Comparison of ENCODE assay signal across 8 cellular contexts in the genomic region with DNA sequence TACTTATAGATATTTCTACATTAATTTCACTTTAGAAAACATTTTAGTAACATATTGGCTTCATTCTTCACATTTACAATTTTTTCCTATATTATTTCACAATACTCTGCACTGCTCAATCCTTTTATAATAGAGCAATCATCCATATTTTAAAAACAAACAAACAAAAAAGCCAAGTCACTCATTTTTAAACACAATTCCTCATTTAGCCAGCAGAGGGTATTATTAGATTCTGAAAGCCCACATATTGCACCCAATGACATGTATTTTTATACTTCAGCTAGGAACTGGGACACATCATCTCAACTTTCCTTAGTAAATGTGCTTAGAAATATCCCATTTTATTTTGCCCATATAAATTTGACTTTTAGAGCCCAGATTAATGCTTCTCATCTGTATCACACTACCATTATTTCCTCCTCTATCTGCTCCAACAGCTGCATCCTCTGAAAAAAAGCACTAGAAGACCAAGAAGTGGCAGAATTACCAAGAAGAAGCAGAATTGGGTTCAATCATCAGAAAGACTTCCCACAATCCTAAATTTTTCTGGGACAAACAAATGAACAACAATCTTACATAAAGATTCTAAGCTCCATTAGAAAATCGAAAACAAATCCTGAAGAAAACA. TPM values are rescaled to one million over a fixed set of nuclear protein-coding genes. Genes with fewer than 3 reads are reported as not detected.
DNase-seq lines count a peak whose midpoint lies in the region; ATAC-seq and TF ChIP-seq lines count a peak whose summit lies in the region.

No MANE protein-coding gene starts in this region.

- TF ChIP-seq CTCF in CD14-positive monocyte (IDR thresholded peaks at IDR 0.05) (peak; percentile 67), HCT116 (IDR thresholded peaks at IDR 0.05 in 2 of 3, conservative IDR thresholded peaks at IDR 0.05 in 1 of 3; ENCODE audit: borderline replicate concordance in 1 of 3, insufficient read depth in 1 of 3, low read depth in 2 of 3, low read length in 2 of 3) (peak; percentile 48 to 64 (median 59))

- ATAC-seq in HCT116 (peak; percentile 67), Right ventricle myocardium superior (ENCODE audit: poor library complexity) (peak; percentile 68), HG03025 (IDR thresholded peaks at IDR 0.05; ENCODE audit: low FRiP score, unreplicated experiment) (no peak), GM18520 (IDR thresholded peaks at IDR 0.05; ENCODE audit: unreplicated experiment) (no peak), GM18873 (IDR thresholded peaks at IDR 0.05; ENCODE audit: low FRiP score, unreplicated experiment) (no peak)

- no peaks in the 10 kb centered on the region for H3K9me2 ChIP-seq in HCT116 (ENCODE audit: insufficient read depth)

- no peaks in the 10 kb centered on the region for H3K4me1 Mint-ChIP-seq in CD14-positive monocyte

- H3K27me3 Mint-ChIP-seq in CD14-positive monocyte (ENCODE audit: low read depth in 3 of 3): peaks cover 0 to 3% (median under 1%) of the 10 kb centered on the region in 3 donors

- TF ChIP-seq RAD21 in HCT116 (IDR thresholded peaks at IDR 0.05; ENCODE audit: low read depth): peak; percentile 71

- no peaks in the 10 kb centered on the region for H3K36me3 Mint-ChIP-seq in CD14-positive monocyte

- peak overlapping the region; percentile 58 for H3K4me2 ChIP-seq in HCT116 (ENCODE audit: low read length)

- no peak overlapping the region for H3K9ac ChIP-seq in HCT116 (ENCODE audit: low read length)

- no peak overlapping the region for H3K4me3 Mint-ChIP-seq in CD14-positive monocyte

- no peaks in the 10 kb centered on the region for H4K20me1 ChIP-seq in HCT116 (ENCODE audit: insufficient read depth)

- H3K27me3 ChIP-seq in HCT116 (ENCODE audit: insufficient read depth, low read length): no peaks in the 10 kb centered on the region

- no peaks in the 10 kb centered on the region for H3K9me3 ChIP-seq in HCT116 (ENCODE audit: control insufficient read depth in 1 of 2, insufficient read depth in 1 of 2, low read depth in 1 of 2, low read length in 2 of 2)

- no peak for TF ChIP-seq POLR2A in HCT116 (IDR thresholded peaks at IDR 0.05; ENCODE audit: borderline replicate concordance, extremely low read depth, insufficient read depth, insufficient read length)

- H3K27ac Mint-ChIP-seq in CD14-positive monocyte: no peak overlapping the region

- intact Hi-C loops in CD14-positive monocyte (cut with micrococcal nuclease) (loop anchor here in 1 of 2 donors (10.0 kb wide), 1 partner anchor 118 kb away; no protein-coding TSS in a partner anchor), HCT116 (cut with micrococcal nuclease) (loop anchor here (1.0 to 5.0 kb wide), 2 partner anchors 96 to 114 kb away; no protein-coding TSS in a partner anchor), Right ventricle myocardium superior (cut with DNase I) (no loop called here)

- BruUV-seq in HCT116 (replicated peaks; lab: Mats Ljungman, UMichigan): no TSS peak

- DNase-seq in CD14-positive monocyte (ENCODE audit: low spot score): no peak
- DNase-seq in HCT116 (ENCODE audit: low read depth, low spot score): peak; percentile 60
- DNase-seq in SW480 (ENCODE audit: low spot score): peak; percentile 21
- DNase-seq in Right ventricle myocardium superior: no peak
- DNase-seq in stromal cell of bone marrow (ENCODE audit: low read depth): peak; percentile 19

- CTCF ChIA-PET in HCT116 (lab: Charles Lee): interaction anchor here (1.1 to 2.8 kb wide), 5 partner anchors 31 to 145 kb away, joined by 3 to 13 read pairs (median 4); no protein-coding TSS in a partner anchor

- no peaks in the 10 kb centered on the region for H3K79me2 ChIP-seq in HCT116 (ENCODE audit: insufficient read depth, low read length)

- H2AFZ ChIP-seq in HCT116 (ENCODE audit: low read depth, low read length, poor library complexity, severe bottlenecking): peak overlapping the region; percentile 100

- H3K4me1 ChIP-seq in HCT116 (ENCODE audit: control insufficient read depth in 1 of 2, insufficient read depth in 2 of 2, low read length in 2 of 2): peaks cover 13 to 21% of the 10 kb centered on the region in 2 experiments

- no peak overlapping the region for H3K27ac ChIP-seq in HCT116 (ENCODE audit: low read depth, low read length)

- no peak overlapping the region for H3K4me3 ChIP-seq in HCT116 (replicated peaks in 1 of 2; ENCODE audit: low read depth in 1 of 2, low read length in 2 of 2)

- POLR2A ChIA-PET in HCT116 (lab: Charles Lee): no interaction called here

- H3K36me3 ChIP-seq in HCT116 (ENCODE audit: control insufficient read depth in 1 of 2, insufficient read depth in 2 of 2, low read length in 2 of 2): no peaks in the 10 kb centered on the region

- H3K9me3 Mint-ChIP-seq in CD14-positive monocyte: no peaks in the 10 kb centered on the region

- RAD21 ChIA-PET in HCT116 (lab: Charles Lee; ENCODE audit: low non-redundant PET in 1 of 2, low total read pairs in 2 of 2, uncharacterized antibody in 2 of 2, unreplicated experiment in 2 of 2): interaction anchor here in 1 of 2 experiments (0.5 kb wide), 1 partner anchor 378 kb away, joined by 3 read pairs; no protein-coding TSS in a partner anchor

TF ChIP-seq in HCT116, 20 proteins besides CTCF, POLR2A, EP300 and RAD21:
- TF ChIP-seq ELF1 (IDR thresholded peaks at IDR 0.05; ENCODE audit: borderline replicate concordance, low read depth): no peak
- TF ChIP-seq CEBPB (IDR thresholded peaks at IDR 0.05; ENCODE audit: low read depth): peak; percentile 16; the same call in 1 of the 2 replicates

RNA-seq across cellular contexts. Expression of a gene that starts 29.5 kb away (rescaled TPM):
- polyA plus RNA-seq in CD14-positive monocyte: not detected
- total RNA-seq in HCT116 (2021; ENCODE audit: unreplicated experiment) (0.32 TPM), Right ventricle myocardium superior (129 TPM)
- polyA plus RNA-seq in HCT116 (2012): 0.08 TPM in 1 of 2 replicates, not detected in the other

Comparison
In these comparisons a context has a peak if more than half of its experiments do, and no peak if none do; other contexts are left out.
1. DNase-seq: peak in HCT116 (single experiment), SW480 (single experiment) and stromal cell of bone marrow (single experiment); none in CD14-positive monocyte (single experiment) and Right ventricle myocardium superior (single experiment).
2. ATAC-seq: peak in HCT116 (single experiment) and Right ventricle myocardium superior (single experiment); none in HG03025 (single experiment), GM18520 (single experiment) and GM18873 (single experiment).
3. RNA of a gene that starts 29.5 kb away (total RNA-seq): 129 TPM in Right ventricle myocardium superior (single experiment); 0.32 TPM in HCT116 (single experiment); every median in the first group is over 10 times any median in the second.